ENCODE assay signal across 19 cellular contexts in genomic region chr10:75016290-75016689, GRCh38.
DNase-seq lines count a peak whose midpoint lies in the region; ATAC-seq lines count a peak whose summit lies in the region.
"Had no signal": no experiment of that assay in that cellular context is flagged by ENCODE, and none has a peak within 500 bp of the region (broad histone marks: within the 10 kb centered on the region; RNA-seq: fewer than 3 reads in every experiment).

No MANE protein-coding gene starts in this region.

- no peak overlapping the region for H3K4me3 ChIP-seq in right cardiac atrium (ENCODE audit: low read length)
- no peak overlapping the region for H3K4me3 ChIP-seq in naive thymus-derived CD4-positive, alpha-beta T cell (ENCODE audit: low read length)
- H3K4me3 ChIP-seq: GM23248, left lung, mucosa of descending colon, PC-9, SJSA1 had no signal

- peaks cover 2% of the 10 kb centered on the region for H3K4me1 ChIP-seq in right cardiac atrium (ENCODE audit: control insufficient read depth, insufficient read depth, low read length)
- H3K4me1 ChIP-seq in naive thymus-derived CD4-positive, alpha-beta T cell (ENCODE audit: control insufficient read depth in 2 of 2, insufficient read depth in 2 of 2, low read length in 2 of 2): peaks cover 18 to 19% of the 10 kb centered on the region in 2 donors
- H3K4me1 ChIP-seq: Caco-2, SJSA1 had no signal

- H3K27ac ChIP-seq in right cardiac atrium (ENCODE audit: low read length): no peak overlapping the region
- no peak overlapping the region for H3K27ac ChIP-seq in naive thymus-derived CD4-positive, alpha-beta T cell (ENCODE audit: low read depth, low read length)
- H3K27ac ChIP-seq: GM23248, left lung, PC-9, SJSA1 had no signal

- peaks cover 27% of the 10 kb centered on the region for H3K4me1 Mint-ChIP-seq in T-helper 17 cell
- H3K4me1 Mint-ChIP-seq in naive thymus-derived CD4-positive, alpha-beta T cell: peaks cover 13 to 50% (median 49%) of the 10 kb centered on the region in 7 donors

- no peaks in the 10 kb centered on the region for H3K27me3 ChIP-seq in right cardiac atrium (ENCODE audit: control insufficient read depth, insufficient read depth)
- H3K27me3 ChIP-seq in naive thymus-derived CD4-positive, alpha-beta T cell (ENCODE audit: control insufficient read depth in 2 of 2, insufficient read depth in 2 of 2, low read length in 2 of 2): no peaks in the 10 kb centered on the region
- H3K27me3 ChIP-seq: left lung, SJSA1 had no signal

- DNase-seq in left ventricle myocardium superior (no peak), right cardiac atrium (no peak), T-helper 17 cell (no peak), HK-2 (ENCODE audit: unreplicated experiment) (no peak), hippocampal formation (lab: John Stamatoyannopoulos, UW) (no peak)
- DNase-seq in naive thymus-derived CD4-positive, alpha-beta T cell: no peak
- DNase-seq: activated gamma-delta T cell treated with Interleukin-2 at 50 U/mL for 16 hours, Caco-2, glutamatergic neuron, GM23248, left lung, mucosa of descending colon, NCI-H1694 treated with DMSO at 0.1 percent for 48 hours, NCI-H226, occipital lobe, PC-9, T-helper 9 cell had no signal

- H3K36me3 ChIP-seq in naive thymus-derived CD4-positive, alpha-beta T cell (ENCODE audit: control insufficient read depth in 2 of 3, insufficient read depth in 3 of 3, low read length in 3 of 3): peaks cover 0 to 21% (median 2%) of the 10 kb centered on the region in 3 experiments
- H3K36me3 ChIP-seq: SJSA1 had no signal

- peak; percentile 14 for ATAC-seq in left ventricle myocardium superior
- no peak for ATAC-seq in right cardiac atrium
- ATAC-seq in T-helper 17 cell: no peak
- no peak for ATAC-seq in naive thymus-derived CD4-positive, alpha-beta T cell
- ATAC-seq in HG03442 (IDR thresholded peaks at IDR 0.05; ENCODE audit: unreplicated experiment): no peak
- ATAC-seq: left lung, mucosa of descending colon had no signal

- intact Hi-C loops in left ventricle myocardium superior (cut with micrococcal nuclease) (no loop called here), right cardiac atrium (cut with DNase I) (no loop called here)
- intact Hi-C loops in naive thymus-derived CD4-positive, alpha-beta T cell (cut with micrococcal nuclease): loop anchor here in 1 of 2 donors (10.0 kb wide), 1 partner anchor 121 kb away; no protein-coding TSS in a partner anchor

- H3K36me3 Mint-ChIP-seq in T-helper 17 cell (ENCODE audit: low read depth): peaks cover 3% of the 10 kb centered on the region
- peaks cover 7 to 34% (median 10%) of the 10 kb centered on the region in 5 donors for H3K36me3 Mint-ChIP-seq in naive thymus-derived CD4-positive, alpha-beta T cell

- CTCF ChIA-PET in naive thymus-derived CD4-positive, alpha-beta T cell (lab: Charles Lee): interaction anchor here (1.0 kb wide), 1 partner anchor 596 kb away, joined by 3 read pairs; no protein-coding TSS in a partner anchor

- WGBS in right cardiac atrium: 30% methylated on average over 4 of the region's 4 CpGs

- H3K9me3 ChIP-seq in right cardiac atrium (ENCODE audit: control insufficient read depth, low read length): no peaks in the 10 kb centered on the region
- H3K9me3 ChIP-seq in T-helper 17 cell (ENCODE audit: control insufficient read depth, low read length, poor library complexity, severe bottlenecking): no peaks in the 10 kb centered on the region
- no peaks in the 10 kb centered on the region for H3K9me3 ChIP-seq in naive thymus-derived CD4-positive, alpha-beta T cell (ENCODE audit: control insufficient read depth in 2 of 3, low read length in 3 of 3)
- H3K9me3 ChIP-seq: Caco-2, left lung, mucosa of descending colon, SJSA1 had no signal

- peaks cover 0 to 2% (median 0%) of the 10 kb centered on the region in 11 donors for H3K9me3 Mint-ChIP-seq in naive thymus-derived CD4-positive, alpha-beta T cell

- no peak overlapping the region for H3K4me3 Mint-ChIP-seq in T-helper 17 cell
- no peak overlapping the region for H3K4me3 Mint-ChIP-seq in naive thymus-derived CD4-positive, alpha-beta T cell

- H3K27ac Mint-ChIP-seq in T-helper 17 cell: peak overlapping the region; percentile 92
- H3K27ac Mint-ChIP-seq in naive thymus-derived CD4-positive, alpha-beta T cell: peak overlapping the region in 5 of 9 donors; percentile 41 to 76 (median 51)

- POLR2A ChIA-PET in naive thymus-derived CD4-positive, alpha-beta T cell (lab: Charles Lee): no interaction called here

- H3K27me3 Mint-ChIP-seq in T-helper 17 cell: no peaks in the 10 kb centered on the region
- H3K27me3 Mint-ChIP-seq in naive thymus-derived CD4-positive, alpha-beta T cell: no peaks in the 10 kb centered on the region
